Comparison of ENCODE assay signal across 1 cellular context in genomic region chr4:1236103-1236641, GRCh38.
TF ChIP-seq lines count a peak whose summit lies in the region.

No MANE protein-coding gene starts in this region.

TF ChIP-seq in GM23338, 12 proteins besides CTCF, POLR2A, EP300 and RAD21 (continued from another document):
- TF ChIP-seq, protein P1, sequence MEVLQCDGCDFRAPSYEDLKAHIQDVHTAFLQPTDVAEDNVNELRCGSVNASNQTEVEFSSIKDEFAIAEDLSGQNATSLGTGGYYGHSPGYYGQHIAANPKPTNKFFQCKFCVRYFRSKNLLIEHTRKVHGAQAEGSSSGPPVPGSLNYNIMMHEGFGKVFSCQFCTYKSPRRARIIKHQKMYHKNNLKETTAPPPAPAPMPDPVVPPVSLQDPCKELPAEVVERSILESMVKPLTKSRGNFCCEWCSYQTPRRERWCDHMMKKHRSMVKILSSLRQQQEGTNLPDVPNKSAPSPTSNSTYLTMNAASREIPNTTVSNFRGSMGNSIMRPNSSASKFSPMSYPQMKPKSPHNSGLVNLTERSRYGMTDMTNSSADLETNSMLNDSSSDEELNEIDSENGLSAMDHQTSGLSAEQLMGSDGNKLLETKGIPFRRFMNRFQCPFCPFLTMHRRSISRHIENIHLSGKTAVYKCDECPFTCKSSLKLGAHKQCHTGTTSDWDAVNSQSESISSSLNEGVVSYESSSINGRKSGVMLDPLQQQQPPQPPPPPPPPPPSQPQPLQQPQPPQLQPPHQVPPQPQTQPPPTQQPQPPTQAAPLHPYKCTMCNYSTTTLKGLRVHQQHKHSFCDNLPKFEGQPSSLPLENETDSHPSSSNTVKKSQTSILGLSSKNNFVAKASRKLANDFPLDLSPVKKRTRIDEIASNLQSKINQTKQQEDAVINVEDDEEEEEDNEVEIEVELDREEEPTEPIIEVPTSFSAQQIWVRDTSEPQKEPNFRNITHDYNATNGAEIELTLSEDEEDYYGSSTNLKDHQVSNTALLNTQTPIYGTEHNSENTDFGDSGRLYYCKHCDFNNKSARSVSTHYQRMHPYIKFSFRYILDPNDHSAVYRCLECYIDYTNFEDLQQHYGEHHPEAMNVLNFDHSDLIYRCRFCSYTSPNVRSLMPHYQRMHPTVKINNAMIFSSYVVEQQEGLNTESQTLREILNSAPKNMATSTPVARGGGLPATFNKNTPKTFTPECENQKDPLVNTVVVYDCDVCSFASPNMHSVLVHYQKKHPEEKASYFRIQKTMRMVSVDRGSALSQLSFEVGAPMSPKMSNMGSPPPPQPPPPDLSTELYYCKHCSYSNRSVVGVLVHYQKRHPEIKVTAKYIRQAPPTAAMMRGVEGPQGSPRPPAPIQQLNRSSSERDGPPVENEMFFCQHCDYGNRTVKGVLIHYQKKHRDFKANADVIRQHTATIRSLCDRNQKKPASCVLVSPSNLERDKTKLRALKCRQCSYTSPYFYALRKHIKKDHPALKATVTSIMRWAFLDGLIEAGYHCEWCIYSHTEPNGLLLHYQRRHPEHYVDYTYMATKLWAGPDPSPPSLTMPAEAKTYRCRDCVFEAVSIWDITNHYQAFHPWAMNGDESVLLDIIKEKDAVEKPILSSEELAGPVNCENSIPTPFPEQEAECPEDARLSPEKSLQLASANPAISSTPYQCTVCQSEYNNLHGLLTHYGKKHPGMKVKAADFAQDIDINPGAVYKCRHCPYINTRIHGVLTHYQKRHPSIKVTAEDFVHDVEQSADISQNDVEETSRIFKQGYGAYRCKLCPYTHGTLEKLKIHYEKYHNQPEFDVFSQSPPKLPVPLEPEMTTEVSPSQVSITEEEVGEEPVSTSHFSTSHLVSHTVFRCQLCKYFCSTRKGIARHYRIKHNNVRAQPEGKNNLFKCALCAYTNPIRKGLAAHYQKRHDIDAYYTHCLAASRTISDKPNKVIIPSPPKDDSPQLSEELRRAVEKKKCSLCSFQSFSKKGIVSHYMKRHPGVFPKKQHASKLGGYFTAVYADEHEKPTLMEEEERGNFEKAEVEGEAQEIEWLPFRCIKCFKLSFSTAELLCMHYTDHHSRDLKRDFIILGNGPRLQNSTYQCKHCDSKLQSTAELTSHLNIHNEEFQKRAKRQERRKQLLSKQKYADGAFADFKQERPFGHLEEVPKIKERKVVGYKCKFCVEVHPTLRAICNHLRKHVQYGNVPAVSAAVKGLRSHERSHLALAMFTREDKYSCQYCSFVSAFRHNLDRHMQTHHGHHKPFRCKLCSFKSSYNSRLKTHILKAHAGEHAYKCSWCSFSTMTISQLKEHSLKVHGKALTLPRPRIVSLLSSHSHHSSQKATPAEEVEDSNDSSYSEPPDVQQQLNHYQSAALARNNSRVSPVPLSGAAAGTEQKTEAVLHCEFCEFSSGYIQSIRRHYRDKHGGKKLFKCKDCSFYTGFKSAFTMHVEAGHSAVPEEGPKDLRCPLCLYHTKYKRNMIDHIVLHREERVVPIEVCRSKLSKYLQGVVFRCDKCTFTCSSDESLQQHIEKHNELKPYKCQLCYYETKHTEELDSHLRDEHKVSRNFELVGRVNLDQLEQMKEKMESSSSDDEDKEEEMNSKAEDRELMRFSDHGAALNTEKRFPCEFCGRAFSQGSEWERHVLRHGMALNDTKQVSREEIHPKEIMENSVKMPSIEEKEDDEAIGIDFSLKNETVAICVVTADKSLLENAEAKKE (CRISPR knock-in tag; IDR thresholded peaks at IDR 0.05), result no peak
- no peak for TF ChIP-seq ZNF331 (CRISPR knock-in tag; IDR thresholded peaks at IDR 0.05; ENCODE audit: low read depth)
